ENCODE assay signal across 7 cellular contexts in genomic region chr9:42364410-42365243, GRCh38.
DNase-seq lines count a peak whose midpoint lies in the region; ATAC-seq and TF ChIP-seq lines count a peak whose summit lies in the region.
"Not testable (repeated sequence)": the region's sequence is repeated elsewhere in the genome, so short reads cannot be mapped to it uniquely, and the experiment has no call there.

No MANE protein-coding gene starts in this region.

- H3K27ac ChIP-seq in OCI-LY3 (ENCODE audit: low read length) = peak overlapping the region; percentile 84
- H3K27ac ChIP-seq in endodermal cell (ENCODE audit: low read depth, low read length); right lobe of liver; upper lobe of right lung: not testable (repeated sequence)

- H2AFZ ChIP-seq in OCI-LY3 (ENCODE audit: low read depth, low read length) = not testable (repeated sequence)

- H3K27ac Mint-ChIP-seq in endodermal cell = not testable (repeated sequence)

- TF ChIP-seq POLR2A in right lobe of liver (IDR thresholded peaks at IDR 0.05) = not testable (repeated sequence)

- not testable (repeated sequence) for H4K20me1 ChIP-seq in OCI-LY3 (ENCODE audit: insufficient read depth, low read length)

- TF ChIP-seq CTCF in OCI-LY3 (IDR thresholded peaks at IDR 0.05; ENCODE audit: low read depth, low read length); endodermal cell (conservative IDR thresholded peaks at IDR 0.05); right lobe of liver (IDR thresholded peaks at IDR 0.05); upper lobe of right lung (IDR thresholded peaks at IDR 0.05): not testable (repeated sequence)

- peaks cover 20% of the 10 kb centered on the region for H3K4me1 Mint-ChIP-seq in endodermal cell

- not testable (repeated sequence) for H3K27me3 ChIP-seq in OCI-LY3 (ENCODE audit: low read depth, low read length); endodermal cell (ENCODE audit: control insufficient read depth, insufficient read depth, low read length, poor library complexity, severe bottlenecking); right lobe of liver; upper lobe of right lung

- peak; percentile 51 for DNase-seq in endodermal cell
- DNase-seq in right lobe of liver, upper lobe of right lung: not testable (repeated sequence)

- H3K4me3 ChIP-seq in OCI-LY3 (ENCODE audit: low read length); endodermal cell (ENCODE audit: low read length); right lobe of liver; upper lobe of right lung: not testable (repeated sequence)

- not testable (repeated sequence) for H3K4me3 Mint-ChIP-seq in endodermal cell

- peak overlapping the region; percentile 36; the same call in 1 of the 2 replicates for H3K9ac ChIP-seq in OCI-LY3 (ENCODE audit: low read length)
- H3K9ac ChIP-seq in endodermal cell (ENCODE audit: extremely low read depth, low read length, poor library complexity, severe bottlenecking) = not testable (repeated sequence)

- peak overlapping the region; percentile 32; the same call in 1 of the 2 replicates for H3K4me2 ChIP-seq in OCI-LY3 (ENCODE audit: low read length)

- 68 to 94% methylated on average over 2 to 3 of the region's 4 CpGs for WGBS in endodermal cell (ENCODE audit: insufficient coverage in 1 of 2, insufficient read length in 1 of 2), 2 experiments
- 53% methylated on average over 2 of the region's 4 CpGs for WGBS in right lobe of liver (ENCODE audit: insufficient coverage, low coverage, low lambda C conversion rate, missing lambda C conversion rate)

- H3K9me3 Mint-ChIP-seq in endodermal cell = peaks cover 19% of the 10 kb centered on the region

- H3K36me3 ChIP-seq in OCI-LY3 (replicated peaks; ENCODE audit: low read depth, low read length); endodermal cell (ENCODE audit: control insufficient read depth, insufficient read depth, low read length); right lobe of liver; upper lobe of right lung: not testable (repeated sequence)

- intact Hi-C loops in right lobe of liver (cut with DNase I); upper lobe of right lung (cut with DNase I): not testable (repeated sequence)

- H3K4me1 ChIP-seq in OCI-LY3 (ENCODE audit: low read length) = peaks cover 43% of the 10 kb centered on the region
- not testable (repeated sequence) for H3K4me1 ChIP-seq in endodermal cell (ENCODE audit: control insufficient read depth, insufficient read depth, low read length); right lobe of liver; upper lobe of right lung

- H3K9me3 ChIP-seq in OCI-LY3 (ENCODE audit: insufficient read depth, low read length); endodermal cell (ENCODE audit: control insufficient read depth, low read length); right lobe of liver; upper lobe of right lung: not testable (repeated sequence)

- ATAC-seq in GM18909 (IDR thresholded peaks at IDR 0.05; ENCODE audit: poor library complexity, unreplicated experiment) = peak; percentile 36
- ATAC-seq in GM21526 (IDR thresholded peaks at IDR 0.05; ENCODE audit: low FRiP score, unreplicated experiment) = peak; percentile 1
- peak; percentile 18 for ATAC-seq in HG03378 (IDR thresholded peaks at IDR 0.05; ENCODE audit: unreplicated experiment)
- ATAC-seq in right lobe of liver = peak in 3 of 4 donors; percentile 34 to 54 (median 53)
- ATAC-seq in upper lobe of right lung = peak; percentile 19

- H3K79me2 ChIP-seq in OCI-LY3 (ENCODE audit: low read length) = not testable (repeated sequence)

- H3K36me3 Mint-ChIP-seq in endodermal cell (ENCODE audit: low read depth) = not testable (repeated sequence)

- H3K27me3 Mint-ChIP-seq in endodermal cell (ENCODE audit: insufficient read depth) = not testable (repeated sequence)

Comparison
In these comparisons a context has a peak if more than half of its experiments do, and no peak if none do; other contexts are left out.
1. ATAC-seq: peak in every context shown above with its lines; median percentile 53 in right lobe of liver; 36 in GM18909; 19 in upper lobe of right lung; 18 in HG03378; 1 in GM21526.